Comparison of ENCODE assay signal across 1 cellular context in the genomic region with DNA sequence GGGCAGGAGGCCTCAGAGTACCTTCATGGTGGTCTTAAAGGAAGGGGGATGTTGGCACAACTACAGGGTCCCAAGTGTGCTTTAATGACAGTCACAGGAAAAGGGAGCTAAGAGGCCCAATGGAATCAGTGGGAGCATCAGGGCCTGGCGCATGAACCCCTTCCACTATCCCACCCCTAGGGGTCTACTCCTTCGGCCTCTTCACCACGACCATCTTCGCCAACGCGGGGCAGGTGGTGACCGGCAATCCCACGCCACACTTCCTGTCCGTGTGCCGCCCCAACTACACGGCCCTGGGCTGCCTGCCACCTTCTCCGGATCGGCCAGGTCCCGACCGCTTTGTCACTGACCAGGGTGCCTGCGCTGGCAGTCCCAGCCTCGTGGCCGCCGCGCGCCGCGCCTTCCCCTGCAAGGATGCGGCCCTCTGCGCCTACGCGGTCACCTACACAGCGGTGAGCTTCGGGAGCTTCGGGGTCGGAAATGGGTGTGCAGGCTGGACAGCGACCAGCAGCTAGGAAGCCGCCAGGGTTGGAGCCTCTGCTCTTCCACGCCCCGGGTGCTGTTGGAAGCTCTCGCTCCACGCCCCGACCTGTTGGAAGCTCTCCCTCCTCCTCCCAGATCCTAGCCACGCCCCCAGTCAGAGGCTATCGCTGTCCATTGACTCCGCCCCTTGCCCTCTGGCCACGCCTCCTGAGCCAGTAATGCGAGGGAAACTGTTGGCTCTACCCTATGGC.
A peak's percentile ranks its signal among the peaks of the same experiment; 100 is the strongest.
TF ChIP-seq lines count a peak whose summit lies in the region.

No MANE protein-coding gene starts in this region.

TF ChIP-seq in HepG2, 621 proteins besides CTCF, POLR2A, EP300 and RAD21:
- TF ChIP-seq AGO2 (optimal IDR thresholded peaks at IDR 0.05; ENCODE audit: low read depth, low read length), result peak; percentile 77
- TF ChIP-seq, protein P1, sequence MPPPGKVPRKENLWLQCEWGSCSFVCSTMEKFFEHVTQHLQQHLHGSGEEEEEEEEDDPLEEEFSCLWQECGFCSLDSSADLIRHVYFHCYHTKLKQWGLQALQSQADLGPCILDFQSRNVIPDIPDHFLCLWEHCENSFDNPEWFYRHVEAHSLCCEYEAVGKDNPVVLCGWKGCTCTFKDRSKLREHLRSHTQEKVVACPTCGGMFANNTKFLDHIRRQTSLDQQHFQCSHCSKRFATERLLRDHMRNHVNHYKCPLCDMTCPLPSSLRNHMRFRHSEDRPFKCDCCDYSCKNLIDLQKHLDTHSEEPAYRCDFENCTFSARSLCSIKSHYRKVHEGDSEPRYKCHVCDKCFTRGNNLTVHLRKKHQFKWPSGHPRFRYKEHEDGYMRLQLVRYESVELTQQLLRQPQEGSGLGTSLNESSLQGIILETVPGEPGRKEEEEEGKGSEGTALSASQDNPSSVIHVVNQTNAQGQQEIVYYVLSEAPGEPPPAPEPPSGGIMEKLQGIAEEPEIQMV (CRISPR knock-in tag; IDR thresholded peaks at IDR 0.05; ENCODE audit: low read depth), result no peak
- TF ChIP-seq, protein P2, sequence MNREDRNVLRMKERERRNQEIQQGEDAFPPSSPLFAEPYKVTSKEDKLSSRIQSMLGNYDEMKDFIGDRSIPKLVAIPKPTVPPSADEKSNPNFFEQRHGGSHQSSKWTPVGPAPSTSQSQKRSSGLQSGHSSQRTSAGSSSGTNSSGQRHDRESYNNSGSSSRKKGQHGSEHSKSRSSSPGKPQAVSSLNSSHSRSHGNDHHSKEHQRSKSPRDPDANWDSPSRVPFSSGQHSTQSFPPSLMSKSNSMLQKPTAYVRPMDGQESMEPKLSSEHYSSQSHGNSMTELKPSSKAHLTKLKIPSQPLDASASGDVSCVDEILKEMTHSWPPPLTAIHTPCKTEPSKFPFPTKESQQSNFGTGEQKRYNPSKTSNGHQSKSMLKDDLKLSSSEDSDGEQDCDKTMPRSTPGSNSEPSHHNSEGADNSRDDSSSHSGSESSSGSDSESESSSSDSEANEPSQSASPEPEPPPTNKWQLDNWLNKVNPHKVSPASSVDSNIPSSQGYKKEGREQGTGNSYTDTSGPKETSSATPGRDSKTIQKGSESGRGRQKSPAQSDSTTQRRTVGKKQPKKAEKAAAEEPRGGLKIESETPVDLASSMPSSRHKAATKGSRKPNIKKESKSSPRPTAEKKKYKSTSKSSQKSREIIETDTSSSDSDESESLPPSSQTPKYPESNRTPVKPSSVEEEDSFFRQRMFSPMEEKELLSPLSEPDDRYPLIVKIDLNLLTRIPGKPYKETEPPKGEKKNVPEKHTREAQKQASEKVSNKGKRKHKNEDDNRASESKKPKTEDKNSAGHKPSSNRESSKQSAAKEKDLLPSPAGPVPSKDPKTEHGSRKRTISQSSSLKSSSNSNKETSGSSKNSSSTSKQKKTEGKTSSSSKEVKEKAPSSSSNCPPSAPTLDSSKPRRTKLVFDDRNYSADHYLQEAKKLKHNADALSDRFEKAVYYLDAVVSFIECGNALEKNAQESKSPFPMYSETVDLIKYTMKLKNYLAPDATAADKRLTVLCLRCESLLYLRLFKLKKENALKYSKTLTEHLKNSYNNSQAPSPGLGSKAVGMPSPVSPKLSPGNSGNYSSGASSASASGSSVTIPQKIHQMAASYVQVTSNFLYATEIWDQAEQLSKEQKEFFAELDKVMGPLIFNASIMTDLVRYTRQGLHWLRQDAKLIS (CRISPR knock-in tag; IDR thresholded peaks at IDR 0.05), result no peak
- TF ChIP-seq AGO1 (IDR thresholded peaks at IDR 0.05; ENCODE audit: low read depth, low read length, poor library complexity, severe bottlenecking), result peak; percentile 30
- 0 out of 2 replicates have a peak, but pooled peaks have one; percentile 46 for TF ChIP-seq RBFOX2 (IDR thresholded peaks at IDR 0.05; ENCODE audit: low read depth, low read length)
